19 cellular contexts compared by ENCODE assay signal in genomic region chr12:34107781-34108404, GRCh38.
DNase-seq lines count a peak whose midpoint lies in the region; ATAC-seq, FAIRE-seq and TF ChIP-seq lines count a peak whose summit lies in the region.
"Had no signal": no experiment of that assay in that cellular context is flagged by ENCODE, and none has a peak within 500 bp of the region (broad histone marks: within the 10 kb centered on the region; RNA-seq: fewer than 3 reads in every experiment).

No MANE protein-coding gene starts in this region.

- no peak overlapping the region for H2BK5ac ChIP-seq in IMR-90 (ENCODE audit: low read depth, low read length, poor library complexity, severe bottlenecking)

- H4K5ac ChIP-seq in IMR-90 (ENCODE audit: low read depth, low read length): no peak overlapping the region

- no peak overlapping the region for H3K4me3 Mint-ChIP-seq in CD8-positive, alpha-beta memory T cell
- no peak overlapping the region for H3K4me3 Mint-ChIP-seq in activated CD4-positive, alpha-beta T cell treated with anti-CD3 and anti-CD28 coated beads, Interleukin-2, amount 10 ng/mL, durations not matched to agents 7 days and 5 days

- no peaks in the 10 kb centered on the region for H3K4me1 Mint-ChIP-seq in CD8-positive, alpha-beta memory T cell
- H3K4me1 Mint-ChIP-seq in activated CD4-positive, alpha-beta T cell treated with anti-CD3 and anti-CD28 coated beads, Interleukin-2, amount 10 ng/mL, durations not matched to agents 7 days and 5 days: no peaks in the 10 kb centered on the region

- dilution Hi-C loops in IMR-90 (cut with HindIII; ENCODE audit: low sequenced_read_pairs, unreplicated experiment): no loop called here

- FAIRE-seq in K562 (lab: Jason Lieb, UNC) (no peak), kidney (lab: Jason Lieb, UNC) (no peak)
- FAIRE-seq: GM19239, HTR-8/SVneo had no signal

- no peaks in the 10 kb centered on the region for H3K27me3 ChIP-seq in IMR-90 (ENCODE audit: control insufficient read depth, insufficient read depth, low read length)
- peaks cover 0 to 26% of the 10 kb centered on the region in 2 experiments; a peak in 2 of 5 replicates for H3K27me3 ChIP-seq in K562 (ENCODE audit: control insufficient read depth in 2 of 2, insufficient read depth in 2 of 2, low read length in 2 of 2)
- peaks cover 0 to 31% (median 24%) of the 10 kb centered on the region in 5 donors for H3K27me3 ChIP-seq in subcutaneous abdominal adipose tissue (ENCODE audit: control insufficient read depth in 5 of 5, insufficient read depth in 4 of 5, low read length in 5 of 5)
- no peaks in the 10 kb centered on the region for H3K27me3 ChIP-seq in CD8-positive, alpha-beta memory T cell (ENCODE audit: insufficient read depth, low read length, poor library complexity, severe bottlenecking)

- DNase-seq in IMR-90 (no peak), K562 (ENCODE audit: extremely low read depth in 1 of 4, low spot score in 3 of 4) (no peak), kidney (peak; percentile 60)
- no peak for DNase-seq in CD8-positive, alpha-beta memory T cell
- DNase-seq in activated CD4-positive, alpha-beta T cell treated with anti-CD3 and anti-CD28 coated beads, Interleukin-2, amount 10 ng/mL, durations not matched to agents 7 days and 5 days: no peak
- DNase-seq: Caco-2; DMS153; HCEC 1CT; MV-4-11; NCI-H1417; NCI-H187 treated with DMSO at 0.1 percent for 48 hours; NCI-H526 treated with DMSO at 0.1 percent for 48 hours; NK-92 treated with Interleukin-12 subunit alpha and Interleukin-12 subunit beta, amount 100 ng/mL, for 24 hours; OCI-M1 had no signal

- no peak overlapping the region for H3K14ac ChIP-seq in IMR-90 (replicated peaks; ENCODE audit: low read depth, low read length)

- BruUV-seq in IMR-90 (replicated peaks; lab: Mats Ljungman, UMichigan): no TSS peak
- BruUV-seq in K562 (replicated peaks; lab: Mats Ljungman, UMichigan): no TSS peak

- 14% methylated on average over 40 of the region's 66 CpGs; no CpG with 5 or more reads in 1 of the 2 experiments for WGBS in IMR-90 (ENCODE audit: extremely low coverage in 2 of 2, insufficient read length in 1 of 2), 2 experiments
- 51% methylated on average over 35 of the region's 66 CpGs for WGBS in K562 (ENCODE audit: insufficient coverage, low coverage, missing lambda C conversion rate)

- H3K4me1 ChIP-seq in IMR-90 (ENCODE audit: control insufficient read depth, insufficient read depth, low read length) (no peaks in the 10 kb centered on the region), K562 (replicated peaks in 1 of 2; ENCODE audit: control insufficient read depth in 2 of 2, insufficient read depth in 2 of 2, low read length in 2 of 2) (peaks cover 0 to 12% of the 10 kb centered on the region in 2 experiments; a peak in 2 of 5 replicates), kidney (ENCODE audit: control insufficient read depth in 1 of 2, insufficient read depth in 1 of 2, low read depth in 1 of 2, low read length in 2 of 2) (no peaks in the 10 kb centered on the region), subcutaneous abdominal adipose tissue (ENCODE audit: control insufficient read depth in 5 of 5, insufficient read depth in 5 of 5, low read length in 5 of 5) (peaks cover 0 to 11% (median 0%) of the 10 kb centered on the region in 5 donors)
- no peaks in the 10 kb centered on the region for H3K4me1 ChIP-seq in CD8-positive, alpha-beta memory T cell (ENCODE audit: insufficient read depth, low read length)

- POLR2A ChIA-PET in IMR-90 (lab: Charles Lee; ENCODE audit: unreplicated experiment): no interaction called here
- POLR2A ChIA-PET in K562 (lab: Yijun Ruan, JAX): interaction anchor here (0.5 kb wide), 1 partner anchor 63 kb away, joined by 3 read pairs; no protein-coding TSS in a partner anchor
- POLR2A ChIA-PET in CD8-positive, alpha-beta memory T cell (lab: Charles Lee): no interaction called here
- POLR2A ChIA-PET in activated CD4-positive, alpha-beta T cell treated with anti-CD3 and anti-CD28 coated beads, Interleukin-2, amount 10 ng/mL, durations not matched to agents 7 days and 5 days (lab: Charles Lee): no interaction called here

- H3K36me3 ChIP-seq in IMR-90 (ENCODE audit: control insufficient read depth, insufficient read depth, low read length) (no peaks in the 10 kb centered on the region), K562 (ENCODE audit: control insufficient read depth, insufficient read depth, low read length) (no peaks in the 10 kb centered on the region), kidney (ENCODE audit: control insufficient read depth in 1 of 2, insufficient read depth in 2 of 2, low read length in 2 of 2) (no peaks in the 10 kb centered on the region), subcutaneous abdominal adipose tissue (ENCODE audit: control insufficient read depth in 5 of 5, insufficient read depth in 5 of 5, low read length in 5 of 5) (no peaks in the 10 kb centered on the region)
- no peaks in the 10 kb centered on the region for H3K36me3 ChIP-seq in CD8-positive, alpha-beta memory T cell (ENCODE audit: insufficient read depth, low read length)

- H3K4me2 ChIP-seq in IMR-90 (ENCODE audit: low read depth, low read length) (no peak overlapping the region), K562 (ENCODE audit: insufficient read depth, low read length) (no peak overlapping the region)

- no peak overlapping the region for H2AK9ac ChIP-seq in IMR-90 (replicated peaks; ENCODE audit: low read depth, low read length, poor library complexity)

- in situ Hi-C loops in IMR-90 (cut with MboI; ENCODE audit: low sequenced_read_pairs) (no loop called here), K562 (cut with MboI) (no loop called here)

- H3K9me1 ChIP-seq in IMR-90 (ENCODE audit: insufficient read depth, low read length) (no peaks in the 10 kb centered on the region), K562 (ENCODE audit: control insufficient read depth, insufficient read depth, low read length) (no peaks in the 10 kb centered on the region)

- CTCF ChIA-PET in IMR-90 (lab: Yijun Ruan, JAX) (no interaction called here), K562 (lab: Yijun Ruan, JAX; ENCODE audit: low intra/inter-chr PET ratio) (no interaction called here)
- CTCF ChIA-PET in CD8-positive, alpha-beta memory T cell (lab: Charles Lee): interaction anchor here (1.0 to 1.6 kb wide), 2 partner anchors 14 to 86 kb away, joined by 3 to 5 read pairs; partner anchors contain the start of gene ALG10
- CTCF ChIA-PET in activated CD4-positive, alpha-beta T cell treated with anti-CD3 and anti-CD28 coated beads, Interleukin-2, amount 10 ng/mL, durations not matched to agents 7 days and 5 days (lab: Charles Lee): no interaction called here

- H3K79me2 ChIP-seq in K562 (ENCODE audit: control insufficient read depth, insufficient read depth, low read length): no peaks in the 10 kb centered on the region

- H3K27ac ChIP-seq in IMR-90 (ENCODE audit: insufficient read depth, low read length): no peak overlapping the region
- H3K27ac ChIP-seq in K562 (ENCODE audit: extremely low read depth, low read depth, low read length): no peak overlapping the region
- no peak overlapping the region for H3K27ac ChIP-seq in kidney (ENCODE audit: low read depth in 2 of 2, low read length in 2 of 2)
- no peak overlapping the region for H3K27ac ChIP-seq in subcutaneous abdominal adipose tissue (ENCODE audit: low read depth, low read length)
- no peak overlapping the region for H3K27ac ChIP-seq in CD8-positive, alpha-beta memory T cell (ENCODE audit: low read depth, low read length)
- H3K27ac ChIP-seq: HL-60 had no signal

- H3K4ac ChIP-seq in IMR-90 (ENCODE audit: low read depth, low read length): no peak overlapping the region

- H4K20me1 ChIP-seq in IMR-90 (ENCODE audit: insufficient read depth, low read length) (no peaks in the 10 kb centered on the region), K562 (replicated peaks; ENCODE audit: control insufficient read depth, insufficient read depth, low read length) (no peaks in the 10 kb centered on the region)

- no peak overlapping the region for H2AK5ac ChIP-seq in IMR-90 (ENCODE audit: low read depth, low read length)

- no peak for TF ChIP-seq CTCF in IMR-90 (conservative IDR thresholded peaks at IDR 0.05; ENCODE audit: low read depth, low read length)
- TF ChIP-seq CTCF in K562 (IDR thresholded peaks at IDR 0.05 in 2 of 3, conservative IDR thresholded peaks at IDR 0.05 in 1 of 3; ENCODE audit: insufficient read depth in 2 of 3, low read depth in 1 of 3, low read length in 3 of 3): no peak
- TF ChIP-seq CTCF in kidney (IDR thresholded peaks at IDR 0.05; ENCODE audit: borderline replicate concordance, extremely low read depth, insufficient read depth): no peak

- TF ChIP-seq EP300 in K562 (IDR thresholded peaks at IDR 0.05; ENCODE audit: low read length): no peak

- no peaks in the 10 kb centered on the region for H3K36me3 Mint-ChIP-seq in CD8-positive, alpha-beta memory T cell
- peaks cover 2% of the 10 kb centered on the region for H3K36me3 Mint-ChIP-seq in activated CD4-positive, alpha-beta T cell treated with anti-CD3 and anti-CD28 coated beads, Interleukin-2, amount 10 ng/mL, durations not matched to agents 7 days and 5 days (ENCODE audit: low read depth)

- no peak overlapping the region for H4K8ac ChIP-seq in IMR-90 (ENCODE audit: low read depth in 2 of 2, low read length in 2 of 2)

- peaks cover 2 to 21% of the 10 kb centered on the region in 2 donors for H3K27me3 Mint-ChIP-seq in CD8-positive, alpha-beta memory T cell
- H3K27me3 Mint-ChIP-seq in activated CD4-positive, alpha-beta T cell treated with anti-CD3 and anti-CD28 coated beads, Interleukin-2, amount 10 ng/mL, durations not matched to agents 7 days and 5 days: peaks cover 9% of the 10 kb centered on the region

- ATAC-seq in IMR-90 (ENCODE audit: low read depth) (no peak), K562 (peak; percentile 34; the same call in 1 of the 3 replicates), HG03039 (IDR thresholded peaks at IDR 0.05; ENCODE audit: unreplicated experiment) (no peak)

- H3K23ac ChIP-seq in IMR-90 (ENCODE audit: low read depth, low read length): no peak overlapping the region

- H3K9me3 ChIP-seq in IMR-90 (ENCODE audit: control insufficient read depth, insufficient read depth, low read length): peaks cover 20% of the 10 kb centered on the region
- H3K9me3 ChIP-seq in K562 (replicated peaks; ENCODE audit: control insufficient read depth, insufficient read depth, low read depth, low read length): no peaks in the 10 kb centered on the region
- no peaks in the 10 kb centered on the region for H3K9me3 ChIP-seq in kidney (ENCODE audit: control insufficient read depth in 1 of 2, low read length in 2 of 2)
- H3K9me3 ChIP-seq in subcutaneous abdominal adipose tissue (ENCODE audit: control insufficient read depth in 5 of 5, low read length in 5 of 5): no peaks in the 10 kb centered on the region
- H3K9me3 ChIP-seq in CD8-positive, alpha-beta memory T cell (ENCODE audit: low read length): no peaks in the 10 kb centered on the region

- no peak overlapping the region for H2BK120ac ChIP-seq in IMR-90 (ENCODE audit: low read depth, low read length)

- H3K56ac ChIP-seq in IMR-90 (ENCODE audit: extremely low read depth, insufficient read depth, low read length): no peak overlapping the region

- no peaks in the 10 kb centered on the region for H3K79me1 ChIP-seq in IMR-90 (ENCODE audit: low read depth in 1 of 2, low read length in 2 of 2)

- H3K9ac ChIP-seq in IMR-90 (ENCODE audit: low read depth, low read length): no peak overlapping the region
- H3K9ac ChIP-seq in K562 (ENCODE audit: insufficient read depth in 1 of 2, low read depth in 2 of 2, low read length in 2 of 2): no peak overlapping the region
- H3K9ac ChIP-seq in kidney (ENCODE audit: low read length in 2 of 2): no peak overlapping the region
- no peak overlapping the region for H3K9ac ChIP-seq in subcutaneous abdominal adipose tissue (ENCODE audit: low read length in 5 of 5)

- H2AFZ ChIP-seq in IMR-90 (replicated peaks; ENCODE audit: low read length, poor library complexity) (peak overlapping the region; percentile 43), K562 (ENCODE audit: low read depth, low read length) (no peak overlapping the region)

- intact Hi-C loops in IMR-90 (cut with micrococcal nuclease) (no loop called here), K562 (cut with micrococcal nuclease) (no loop called here), kidney (cut with DNase I) (no loop called here)

- TF ChIP-seq RAD21 in IMR-90 (IDR thresholded peaks at IDR 0.05; ENCODE audit: low read length) (no peak), K562 (CRISPR knock-in tag; conservative IDR thresholded peaks at IDR 0.05 in 1 of 2, IDR thresholded peaks at IDR 0.05 in 1 of 2) (no peak)

- H3K4me3 ChIP-seq in IMR-90 (ENCODE audit: insufficient read depth, low read depth, low read length) (no peak overlapping the region), K562 (no peak overlapping the region), kidney (ENCODE audit: low read length in 2 of 2) (no peak overlapping the region), subcutaneous abdominal adipose tissue (ENCODE audit: low read depth in 1 of 5, low read length in 5 of 5) (peak overlapping the region in 4 of 5 donors; percentile 22 to 48 (median 38))
- no peak overlapping the region for H3K4me3 ChIP-seq in CD8-positive, alpha-beta memory T cell (ENCODE audit: low read length)

- H4K91ac ChIP-seq in IMR-90 (ENCODE audit: insufficient read depth, low read depth, low read length): no peak overlapping the region

- no peak overlapping the region for H2BK20ac ChIP-seq in IMR-90 (ENCODE audit: low read depth, low read length)

- TF ChIP-seq POLR2A in IMR-90 (IDR thresholded peaks at IDR 0.05; ENCODE audit: low read depth, low read length) (no peak), K562 (conservative IDR thresholded peaks at IDR 0.05) (no peak)

- H3K9me3 Mint-ChIP-seq in CD8-positive, alpha-beta memory T cell: no peaks in the 10 kb centered on the region
- no peaks in the 10 kb centered on the region for H3K9me3 Mint-ChIP-seq in activated CD4-positive, alpha-beta T cell treated with anti-CD3 and anti-CD28 coated beads, Interleukin-2, amount 10 ng/mL, durations not matched to agents 7 days and 5 days

- no peak overlapping the region for H3K27ac Mint-ChIP-seq in CD8-positive, alpha-beta memory T cell
- H3K27ac Mint-ChIP-seq in activated CD4-positive, alpha-beta T cell treated with anti-CD3 and anti-CD28 coated beads, Interleukin-2, amount 10 ng/mL, durations not matched to agents 7 days and 5 days: no peak overlapping the region

- no peak overlapping the region for H3K18ac ChIP-seq in IMR-90 (ENCODE audit: low read depth, low read length)

- H2BK15ac ChIP-seq in IMR-90 (ENCODE audit: low read depth, low read length): no peak overlapping the region

Comparison
In these comparisons a context has a peak if more than half of its experiments do, and no peak if none do; other contexts are left out.
1. H3K4me3 ChIP-seq: peak in subcutaneous abdominal adipose tissue (4 of 5); none in IMR-90 (single experiment), K562 (single experiment), kidney (0 of 2) and CD8-positive, alpha-beta memory T cell (single experiment).